8 cellular contexts compared by ENCODE assay signal in the genomic region with DNA sequence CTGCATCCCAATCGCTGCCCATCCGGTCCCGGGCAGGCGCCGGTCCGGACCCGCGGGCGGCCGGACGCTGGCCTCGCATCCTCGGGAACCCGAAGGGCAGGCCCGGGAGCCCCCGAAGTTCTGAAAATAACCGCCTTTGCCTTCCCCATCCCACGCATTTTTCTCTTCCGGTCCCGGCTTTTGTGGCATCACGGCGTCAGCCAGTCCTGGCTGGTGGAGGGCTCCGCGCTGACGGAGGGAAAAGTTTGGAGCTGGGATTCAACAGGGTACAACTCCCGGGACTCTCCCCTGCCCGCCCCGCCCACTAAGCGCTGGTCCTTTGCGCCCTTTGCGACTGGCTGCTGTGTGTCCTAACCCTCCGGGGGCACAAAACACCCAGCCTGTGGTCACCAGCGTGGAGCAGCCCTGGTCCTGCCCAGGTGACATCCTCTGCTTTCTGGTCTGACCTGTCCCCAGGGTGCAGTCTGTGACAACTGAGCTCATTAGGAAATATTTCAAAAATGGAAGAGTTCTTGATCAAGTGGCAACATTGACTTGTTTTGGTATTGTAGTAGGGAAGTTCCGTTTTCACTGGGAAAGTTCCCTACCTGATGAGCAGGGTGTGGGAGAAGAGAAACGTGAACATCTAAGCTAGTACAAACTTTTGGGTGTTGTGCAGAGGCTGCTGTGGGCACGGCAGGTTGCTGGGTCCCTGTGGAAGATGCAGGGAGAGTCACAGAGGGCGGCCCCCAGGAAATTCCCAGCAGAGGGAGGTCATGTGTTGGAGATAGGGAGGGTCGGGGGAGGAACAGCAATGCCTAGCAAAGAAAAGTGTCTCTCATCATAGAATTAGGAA. TPM values are rescaled to one million over a fixed set of nuclear protein-coding genes. Genes with fewer than 3 reads are reported as not detected.
DNase-seq lines count a peak whose midpoint lies in the region; ATAC-seq and TF ChIP-seq lines count a peak whose summit lies in the region.

No MANE protein-coding gene starts in this region.

- POLR2A ChIA-PET in activated CD4-positive, alpha-beta T cell treated with anti-CD3 and anti-CD28 coated beads, Interleukin-2, amount 10 ng/mL, durations not matched to agents 7 days and 5 days (lab: Charles Lee), result no interaction called here

- peak; percentile 25 for DNase-seq in activated CD4-positive, alpha-beta T cell treated with anti-CD3 and anti-CD28 coated beads for 48 hours
- DNase-seq in activated CD4-positive, alpha-beta T cell treated with anti-CD3 and anti-CD28 coated beads, Interleukin-2, amount 10 ng/mL, durations not matched to agents 7 days and 5 days, result no peak
- DNase-seq in SW480 (ENCODE audit: low spot score) (peak; percentile 52), ovary (peak; percentile 26 to 60 (median 44))

- H3K9me3 Mint-ChIP-seq in activated CD4-positive, alpha-beta T cell treated with anti-CD3 and anti-CD28 coated beads, Interleukin-2, amount 10 ng/mL, durations not matched to agents 7 days and 5 days, result no peaks in the 10 kb centered on the region

- H3K9me3 ChIP-seq in gastroesophageal sphincter (no peaks in the 10 kb centered on the region), ovary (no peaks in the 10 kb centered on the region)

- no peak overlapping the region for H3K27ac Mint-ChIP-seq in activated CD4-positive, alpha-beta T cell treated with anti-CD3 and anti-CD28 coated beads, Interleukin-2, amount 10 ng/mL, durations not matched to agents 7 days and 5 days

- ATAC-seq in gastroesophageal sphincter (peak; percentile 7), GM21825 (IDR thresholded peaks at IDR 0.05; ENCODE audit: unreplicated experiment) (no peak), GM18909 (IDR thresholded peaks at IDR 0.05; ENCODE audit: poor library complexity, unreplicated experiment) (no peak), GM19455 (IDR thresholded peaks at IDR 0.05; ENCODE audit: unreplicated experiment) (no peak)

- CTCF ChIA-PET in activated CD4-positive, alpha-beta T cell treated with anti-CD3 and anti-CD28 coated beads, Interleukin-2, amount 10 ng/mL, durations not matched to agents 7 days and 5 days (lab: Charles Lee), result no interaction called here

- TF ChIP-seq POLR2A in gastroesophageal sphincter (IDR thresholded peaks at IDR 0.05) (no peak), ovary (IDR thresholded peaks at IDR 0.05) (no peak)

- H3K36me3 Mint-ChIP-seq in activated CD4-positive, alpha-beta T cell treated with anti-CD3 and anti-CD28 coated beads, Interleukin-2, amount 10 ng/mL, durations not matched to agents 7 days and 5 days (ENCODE audit: low read depth), result no peaks in the 10 kb centered on the region

- H3K36me3 ChIP-seq in gastroesophageal sphincter (no peaks in the 10 kb centered on the region), ovary (no peaks in the 10 kb centered on the region)

- H3K27ac ChIP-seq in gastroesophageal sphincter (peak overlapping the region in 3 of 4 donors; percentile 54 to 81 (median 76)), ovary (peak overlapping the region; percentile 21 to 53)

- intact Hi-C loops in ovary (cut with DNase I), result loop anchor here in 1 of 4 donors (10.0 kb wide), 1 partner anchor 240 kb away; no protein-coding TSS in a partner anchor

- TF ChIP-seq EP300 in gastroesophageal sphincter (IDR thresholded peaks at IDR 0.05) (no peak), ovary (IDR thresholded peaks at IDR 0.05) (no peak)

- TF ChIP-seq CTCF in gastroesophageal sphincter (IDR thresholded peaks at IDR 0.05) (no peak), ovary (IDR thresholded peaks at IDR 0.05) (no peak)

- peaks cover 66% of the 10 kb centered on the region for H3K27me3 Mint-ChIP-seq in activated CD4-positive, alpha-beta T cell treated with anti-CD3 and anti-CD28 coated beads, Interleukin-2, amount 10 ng/mL, durations not matched to agents 7 days and 5 days

- H3K4me1 ChIP-seq in gastroesophageal sphincter (peaks cover 0 to 19% (median 3%) of the 10 kb centered on the region in 3 donors), ovary (ENCODE audit: insufficient read depth) (peaks cover 7% of the 10 kb centered on the region)

- peak overlapping the region; percentile 36 to 67 for H3K4me3 ChIP-seq in gastroesophageal sphincter
- peak overlapping the region; percentile 43 for H3K4me3 ChIP-seq in ovary

- 28% methylated on average over 6 of the region's 38 CpGs; no CpG with 5 or more reads in 1 of the 2 donors for WGBS in gastroesophageal sphincter (ENCODE audit: low coverage in 1 of 2), 2 donors
- 4 to 5% (median 4%) methylated on average over 35 to 38 of the region's 38 CpGs for WGBS in ovary, 3 donors

- H3K4me3 Mint-ChIP-seq in activated CD4-positive, alpha-beta T cell treated with anti-CD3 and anti-CD28 coated beads, Interleukin-2, amount 10 ng/mL, durations not matched to agents 7 days and 5 days, result no peak overlapping the region

- H3K27me3 ChIP-seq in gastroesophageal sphincter, result peaks cover 9% of the 10 kb centered on the region
- no peaks in the 10 kb centered on the region for H3K27me3 ChIP-seq in ovary

- no peaks in the 10 kb centered on the region for H3K4me1 Mint-ChIP-seq in activated CD4-positive, alpha-beta T cell treated with anti-CD3 and anti-CD28 coated beads, Interleukin-2, amount 10 ng/mL, durations not matched to agents 7 days and 5 days

RNA-seq across cellular contexts. Expression of a gene that starts 0.8 kb away (rescaled TPM):
- not detected for total RNA-seq in activated CD4-positive, alpha-beta T cell treated with anti-CD3 and anti-CD28 coated beads, Interleukin-2, amount 10 ng/mL, durations not matched to agents 7 days and 5 days
- total RNA-seq in gastroesophageal sphincter (10 to 100 TPM in 2 of 4 donors, 1 to 10 TPM in 2; 6.7 to 11.6 (median 9.4) TPM), ovary (10 to 100 TPM; 12.0 to 20.5 (median 18.4) TPM)
- polyA plus RNA-seq in ovary, result 10 to 100 TPM; 11.0 to 15.0 TPM

Comparison
In these comparisons a context has a peak if more than half of its experiments do, and no peak if none do; other contexts are left out.
1. RNA of a gene that starts 0.8 kb away (total RNA-seq): 12.0 to 20.5 TPM in ovary and 6.7 to 11.6 TPM in gastroesophageal sphincter; not detected in activated CD4-positive, alpha-beta T cell treated with anti-CD3 and anti-CD28 coated beads, Interleukin-2, amount 10 ng/mL, durations not matched to agents 7 days and 5 days; every median in the first group is over 4 times any median in the second.